In genomic region chr7:133883591-133883990, GRCh38 we compare ENCODE assay signal across 23 cellular contexts.
"Had no signal": no experiment of that assay in that cellular context is flagged by ENCODE, and none has a peak within 500 bp of the region (broad histone marks: within the 10 kb centered on the region; RNA-seq: fewer than 3 reads in every experiment).

No MANE protein-coding gene starts in this region.

- H3K27me3 ChIP-seq: MG63, Peyer's patch, SJCRH30 had no signal

- FAIRE-seq: HTR-8/SVneo had no signal

- ATAC-seq: Right ventricle myocardium inferior, SK-N-SH treated with all-trans-retinoic acid at 6 μM for 48 hours had no signal

- H3K4me1 ChIP-seq: Peyer's patch, SJCRH30 had no signal

- H3K9me3 ChIP-seq: MG63, Peyer's patch, SJCRH30 had no signal

- H2AFZ ChIP-seq: PC-9 had no signal

- H3K27ac ChIP-seq: HL-60, PC-9, SJCRH30 had no signal

- H3K4me2 ChIP-seq: PC-9 had no signal

- DNase-seq: KBM-7; MG63; NCI-H1092; NCI-H1105 treated with DMSO at 0.1 percent for 48 hours; NCI-H1417 treated with DMSO at 0.1 percent for 48 hours; NCI-H146; NCI-H1694 treated with DMSO at 0.1 percent for 48 hours; NCI-H1930; NCI-H2081 treated with DMSO at 0.1 percent for 48 hours; NCI-H524; NCI-H69; NCI-H774; NK-92 treated with Interleukin-12 subunit alpha and Interleukin-12 subunit beta, amount 100 ng/mL, for 24 hours; OCI-M1; PC-9; SHP77 treated with DMSO at 0.1 percent for 48 hours; SJCRH30; T-helper 1 cell had no signal

- H3K36me3 ChIP-seq: MG63, Peyer's patch, SJCRH30 had no signal

- H3K4me3 ChIP-seq: MG63, PC-9, Peyer's patch, SJCRH30 had no signal
